Comparison of ENCODE assay signal across 8 cellular contexts in the genomic region with DNA sequence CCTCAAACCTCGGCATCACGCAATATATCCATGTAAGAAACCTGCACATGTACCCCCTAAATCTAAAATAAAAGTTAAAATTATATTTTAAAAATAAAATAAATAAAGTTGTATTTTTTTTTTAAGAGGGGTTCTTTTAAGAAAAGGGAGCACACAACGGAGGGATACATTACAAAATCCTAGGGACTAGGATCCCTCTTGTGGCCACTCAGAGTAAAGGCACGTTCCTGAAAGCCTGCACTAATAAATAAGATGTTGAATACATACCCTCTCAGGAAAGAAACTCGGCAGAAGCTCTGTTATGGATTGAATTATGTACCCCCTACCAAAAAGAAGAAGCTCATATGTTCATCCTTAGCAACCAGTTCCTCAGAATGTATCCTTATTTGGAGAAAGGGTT. TPM values are rescaled to one million over a fixed set of nuclear protein-coding genes. Genes with fewer than 3 reads are reported as not detected.
DNase-seq lines count a peak whose midpoint lies in the region; ATAC-seq and TF ChIP-seq lines count a peak whose summit lies in the region.

No MANE protein-coding gene starts in this region.

- no peaks in the 10 kb centered on the region for H3K4me1 Mint-ChIP-seq in MCF 10A (ENCODE audit: insufficient read depth, unreplicated experiment)

- TF ChIP-seq POLR2A in breast epithelium (IDR thresholded peaks at IDR 0.05): no peak

- H3K4me3 Mint-ChIP-seq in MCF 10A (ENCODE audit: unreplicated experiment): no peak overlapping the region

- CTCF ChIA-PET in MCF 10A (lab: Yijun Ruan, JAX): interaction anchor here (0.6 to 2.6 kb wide), 22 partner anchors 9 to 1828 kb away, joined by 3 to 22 read pairs (median 4); no protein-coding TSS in a partner anchor

- no peak overlapping the region for H3K4me3 ChIP-seq in breast epithelium

- POLR2A ChIA-PET in MCF 10A (lab: Yijun Ruan, JAX): no interaction called here

- peak; percentile 50 for TF ChIP-seq CTCF in MCF 10A (IDR thresholded peaks at IDR 0.05; ENCODE audit: unreplicated experiment)
- peak in 1 of 3 donors; percentile 41 for TF ChIP-seq CTCF in breast epithelium (IDR thresholded peaks at IDR 0.05)

- peaks cover 41% of the 10 kb centered on the region for H3K27me3 Mint-ChIP-seq in MCF 10A (ENCODE audit: insufficient read depth, unreplicated experiment)

- ATAC-seq in HG03135 (IDR thresholded peaks at IDR 0.05; ENCODE audit: unreplicated experiment) (peak; percentile 60), HG03108 (IDR thresholded peaks at IDR 0.05; ENCODE audit: unreplicated experiment) (no peak)
- no peak for ATAC-seq in activated CD4-positive, CD25-positive, alpha-beta regulatory T cell treated with anti-CD3 and anti-CD28 coated beads, Interleukin-2, amount 50 U/mL, for 24 hours

- H3K36me3 ChIP-seq in breast epithelium: no peaks in the 10 kb centered on the region

- no peak overlapping the region for H3K27ac ChIP-seq in breast epithelium

- peak; percentile 27 for DNase-seq in MCF 10A (ENCODE audit: unreplicated experiment)
- no peak for DNase-seq in breast epithelium (ENCODE audit: low spot score in 2 of 2)
- peak; percentile 7 for DNase-seq in RPMI8226
- DNase-seq in germinal center (ENCODE audit: low spot score): peak; percentile 2
- no peak for DNase-seq in activated CD4-positive, alpha-beta T cell treated with anti-CD3 and anti-CD28 coated beads, Interleukin-2, amount 50 U/mL, for 1 hour

- intact Hi-C loops in MCF 10A (cut with micrococcal nuclease) (loop anchor here (1.0 to 5.0 kb wide), 4 partner anchors 286 to 1631 kb away; no protein-coding TSS in a partner anchor), breast epithelium (cut with DNase I; ENCODE audit: low total_unique reads) (no loop called here)

- peaks cover 0 to 19% of the 10 kb centered on the region in 2 donors for H3K27me3 ChIP-seq in breast epithelium

- H3K9me3 Mint-ChIP-seq in MCF 10A (ENCODE audit: unreplicated experiment): no peaks in the 10 kb centered on the region

- no TSS peak for BruUV-seq in MCF 10A (replicated peaks; lab: Mats Ljungman, UMichigan)

- H3K4me1 ChIP-seq in breast epithelium: no peaks in the 10 kb centered on the region

- no peak overlapping the region for H3K27ac Mint-ChIP-seq in MCF 10A (ENCODE audit: low read depth, unreplicated experiment)

- no peaks in the 10 kb centered on the region for H3K9me3 ChIP-seq in breast epithelium

- H3K36me3 Mint-ChIP-seq in MCF 10A (ENCODE audit: insufficient read depth, unreplicated experiment): no peaks in the 10 kb centered on the region

RNA-seq across cellular contexts. Expression of gene PRDX4, which starts 50.9 kb away (rescaled TPM):
- total RNA-seq in MCF 10A (2022): 134 and 157 TPM in 2 replicates
- 100 to 1,000 TPM in 1 of 3 donors, 10 to 100 TPM in 2; 71.8 to 120 (median 72.9) TPM for total RNA-seq in breast epithelium

Comparison
In these comparisons a context has a peak if more than half of its experiments do, and no peak if none do; other contexts are left out.
1. DNase-seq: peak in MCF 10A (single experiment), RPMI8226 (single experiment) and germinal center (single experiment); none in breast epithelium (0 of 2) and activated CD4-positive, alpha-beta T cell treated with anti-CD3 and anti-CD28 coated beads, Interleukin-2, amount 50 U/mL, for 1 hour (single experiment).